Comparison of ENCODE assay signal across 8 cellular contexts in the genomic region with DNA sequence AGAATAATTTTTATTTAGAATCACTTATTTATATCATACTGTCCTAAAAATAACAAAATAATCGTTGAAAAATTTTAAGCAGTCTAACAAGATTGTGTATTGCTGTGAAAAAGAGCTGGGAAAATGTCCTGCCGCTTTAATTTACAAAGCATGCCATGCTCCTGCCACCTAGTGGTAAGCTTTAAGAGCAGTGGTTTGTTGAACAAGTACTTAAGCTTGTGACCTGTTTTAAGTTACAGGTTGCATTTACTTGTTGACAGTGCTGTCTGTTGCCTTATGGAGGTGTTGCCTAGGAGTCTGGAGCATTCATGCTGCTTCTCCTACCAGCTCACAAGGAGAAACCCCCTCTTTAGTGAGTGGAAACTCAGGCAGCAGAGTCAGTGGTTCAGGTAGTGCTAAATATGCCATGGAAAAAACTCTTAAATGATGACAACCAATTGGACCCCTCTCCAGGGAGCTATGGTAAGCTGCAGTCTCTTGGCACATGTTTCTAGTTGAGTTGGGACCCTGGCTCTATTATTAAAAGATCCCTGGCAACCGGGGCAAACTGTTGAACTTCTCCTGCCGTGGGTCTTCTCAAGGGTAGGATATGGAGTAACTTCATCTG.
DNase-seq lines count a peak whose midpoint lies in the region; ATAC-seq and TF ChIP-seq lines count a peak whose summit lies in the region.

No MANE protein-coding gene starts in this region.

- peaks cover 3% of the 10 kb centered on the region for H3K36me3 Mint-ChIP-seq in memory B cell

- peaks cover 23% of the 10 kb centered on the region for H3K4me1 Mint-ChIP-seq in memory B cell

- H3K4me3 Mint-ChIP-seq in memory B cell: no peak overlapping the region

- H3K27ac Mint-ChIP-seq in memory B cell: no peak overlapping the region

- peak; percentile 72 for ATAC-seq in SK-N-SH treated with all-trans-retinoic acid at 6 μM for 48 hours
- ATAC-seq in memory B cell (ENCODE audit: low read depth): peak; percentile 37
- no peak for ATAC-seq in GM21515 (IDR thresholded peaks at IDR 0.05; ENCODE audit: unreplicated experiment)
- ATAC-seq in HG03039 (IDR thresholded peaks at IDR 0.05; ENCODE audit: unreplicated experiment): no peak

- no peaks in the 10 kb centered on the region for H3K9me3 Mint-ChIP-seq in memory B cell

- peak; percentile 43 for DNase-seq in activated gamma-delta T cell treated with Interleukin-2 at 50 U/mL for 16 hours
- DNase-seq in activated gamma-delta T cell (lab: John Stamatoyannopoulos, UW): no peak
- DNase-seq in LoVo (ENCODE audit: low spot score): peak; percentile 63
- peak; percentile 78 for DNase-seq in dedifferentiated amniotic fluid mesenchymal stem cell (ENCODE audit: extremely low spot score)
- peak in 1 of 2 donors; percentile 20 for DNase-seq in memory B cell (ENCODE audit: low spot score in 2 of 2)

- H3K27me3 Mint-ChIP-seq in memory B cell: peaks cover 1% of the 10 kb centered on the region

TF ChIP-seq in SK-N-SH treated with all-trans-retinoic acid at 6 μM for 48 hours, 23 proteins besides CTCF, POLR2A, EP300 and RAD21:
- TF ChIP-seq PPARA (CRISPR knock-in tag; IDR thresholded peaks at IDR 0.05; ENCODE audit: borderline replicate concordance): no peak
- TF ChIP-seq, protein P1, sequence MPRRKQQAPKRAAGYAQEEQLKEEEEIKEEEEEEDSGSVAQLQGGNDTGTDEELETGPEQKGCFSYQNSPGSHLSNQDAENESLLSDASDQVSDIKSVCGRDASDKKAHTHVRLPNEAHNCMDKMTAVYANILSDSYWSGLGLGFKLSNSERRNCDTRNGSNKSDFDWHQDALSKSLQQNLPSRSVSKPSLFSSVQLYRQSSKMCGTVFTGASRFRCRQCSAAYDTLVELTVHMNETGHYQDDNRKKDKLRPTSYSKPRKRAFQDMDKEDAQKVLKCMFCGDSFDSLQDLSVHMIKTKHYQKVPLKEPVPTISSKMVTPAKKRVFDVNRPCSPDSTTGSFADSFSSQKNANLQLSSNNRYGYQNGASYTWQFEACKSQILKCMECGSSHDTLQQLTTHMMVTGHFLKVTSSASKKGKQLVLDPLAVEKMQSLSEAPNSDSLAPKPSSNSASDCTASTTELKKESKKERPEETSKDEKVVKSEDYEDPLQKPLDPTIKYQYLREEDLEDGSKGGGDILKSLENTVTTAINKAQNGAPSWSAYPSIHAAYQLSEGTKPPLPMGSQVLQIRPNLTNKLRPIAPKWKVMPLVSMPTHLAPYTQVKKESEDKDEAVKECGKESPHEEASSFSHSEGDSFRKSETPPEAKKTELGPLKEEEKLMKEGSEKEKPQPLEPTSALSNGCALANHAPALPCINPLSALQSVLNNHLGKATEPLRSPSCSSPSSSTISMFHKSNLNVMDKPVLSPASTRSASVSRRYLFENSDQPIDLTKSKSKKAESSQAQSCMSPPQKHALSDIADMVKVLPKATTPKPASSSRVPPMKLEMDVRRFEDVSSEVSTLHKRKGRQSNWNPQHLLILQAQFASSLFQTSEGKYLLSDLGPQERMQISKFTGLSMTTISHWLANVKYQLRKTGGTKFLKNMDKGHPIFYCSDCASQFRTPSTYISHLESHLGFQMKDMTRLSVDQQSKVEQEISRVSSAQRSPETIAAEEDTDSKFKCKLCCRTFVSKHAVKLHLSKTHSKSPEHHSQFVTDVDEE (CRISPR knock-in tag; IDR thresholded peaks at IDR 0.05): no peak
- TF ChIP-seq OSR1 (CRISPR knock-in tag; IDR thresholded peaks at IDR 0.05): no peak
- no peak for TF ChIP-seq ZNF8 (CRISPR knock-in tag; IDR thresholded peaks at IDR 0.05)
- no peak for TF ChIP-seq TOX (CRISPR knock-in tag; IDR thresholded peaks at IDR 0.05; ENCODE audit: borderline replicate concordance)
- TF ChIP-seq RARB (CRISPR knock-in tag; IDR thresholded peaks at IDR 0.05): no peak
- TF ChIP-seq ARNTL (CRISPR knock-in tag; IDR thresholded peaks at IDR 0.05; ENCODE audit: borderline replicate concordance, low read depth): no peak
- TF ChIP-seq, protein P2, sequence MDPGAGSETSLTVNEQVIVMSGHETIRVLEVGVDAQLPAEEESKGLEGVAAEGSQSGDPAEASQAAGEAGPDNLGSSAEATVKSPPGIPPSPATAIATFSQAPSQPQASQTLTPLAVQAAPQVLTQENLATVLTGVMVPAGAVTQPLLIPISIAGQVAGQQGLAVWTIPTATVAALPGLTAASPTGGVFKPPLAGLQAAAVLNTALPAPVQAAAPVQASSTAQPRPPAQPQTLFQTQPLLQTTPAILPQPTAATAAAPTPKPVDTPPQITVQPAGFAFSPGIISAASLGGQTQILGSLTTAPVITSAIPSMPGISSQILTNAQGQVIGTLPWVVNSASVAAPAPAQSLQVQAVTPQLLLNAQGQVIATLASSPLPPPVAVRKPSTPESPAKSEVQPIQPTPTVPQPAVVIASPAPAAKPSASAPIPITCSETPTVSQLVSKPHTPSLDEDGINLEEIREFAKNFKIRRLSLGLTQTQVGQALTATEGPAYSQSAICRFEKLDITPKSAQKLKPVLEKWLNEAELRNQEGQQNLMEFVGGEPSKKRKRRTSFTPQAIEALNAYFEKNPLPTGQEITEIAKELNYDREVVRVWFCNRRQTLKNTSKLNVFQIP (CRISPR knock-in tag; IDR thresholded peaks at IDR 0.05; ENCODE audit: borderline replicate concordance, low read depth): no peak
- TF ChIP-seq, protein P3, sequence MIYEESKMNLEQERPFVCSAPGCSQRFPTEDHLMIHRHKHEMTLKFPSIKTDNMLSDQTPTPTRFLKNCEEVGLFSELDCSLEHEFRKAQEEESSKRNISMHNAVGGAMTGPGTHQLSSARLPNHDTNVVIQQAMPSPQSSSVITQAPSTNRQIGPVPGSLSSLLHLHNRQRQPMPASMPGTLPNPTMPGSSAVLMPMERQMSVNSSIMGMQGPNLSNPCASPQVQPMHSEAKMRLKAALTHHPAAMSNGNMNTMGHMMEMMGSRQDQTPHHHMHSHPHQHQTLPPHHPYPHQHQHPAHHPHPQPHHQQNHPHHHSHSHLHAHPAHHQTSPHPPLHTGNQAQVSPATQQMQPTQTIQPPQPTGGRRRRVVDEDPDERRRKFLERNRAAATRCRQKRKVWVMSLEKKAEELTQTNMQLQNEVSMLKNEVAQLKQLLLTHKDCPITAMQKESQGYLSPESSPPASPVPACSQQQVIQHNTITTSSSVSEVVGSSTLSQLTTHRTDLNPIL (CRISPR knock-in tag; IDR thresholded peaks at IDR 0.05; ENCODE audit: low read depth): no peak
- TF ChIP-seq BACH2 (CRISPR knock-in tag; IDR thresholded peaks at IDR 0.05; ENCODE audit: borderline replicate concordance): no peak
- TF ChIP-seq ZNF70 (CRISPR knock-in tag; IDR thresholded peaks at IDR 0.05): no peak
- TF ChIP-seq ISL1 (CRISPR knock-in tag; IDR thresholded peaks at IDR 0.05): no peak
- TF ChIP-seq, protein P4, sequence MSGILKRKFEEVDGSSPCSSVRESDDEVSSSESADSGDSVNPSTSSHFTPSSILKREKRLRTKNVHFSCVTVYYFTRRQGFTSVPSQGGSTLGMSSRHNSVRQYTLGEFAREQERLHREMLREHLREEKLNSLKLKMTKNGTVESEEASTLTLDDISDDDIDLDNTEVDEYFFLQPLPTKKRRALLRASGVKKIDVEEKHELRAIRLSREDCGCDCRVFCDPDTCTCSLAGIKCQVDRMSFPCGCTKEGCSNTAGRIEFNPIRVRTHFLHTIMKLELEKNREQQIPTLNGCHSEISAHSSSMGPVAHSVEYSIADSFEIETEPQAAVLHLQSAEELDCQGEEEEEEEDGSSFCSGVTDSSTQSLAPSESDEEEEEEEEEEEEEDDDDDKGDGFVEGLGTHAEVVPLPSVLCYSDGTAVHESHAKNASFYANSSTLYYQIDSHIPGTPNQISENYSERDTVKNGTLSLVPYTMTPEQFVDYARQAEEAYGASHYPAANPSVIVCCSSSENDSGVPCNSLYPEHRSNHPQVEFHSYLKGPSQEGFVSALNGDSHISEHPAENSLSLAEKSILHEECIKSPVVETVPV (CRISPR knock-in tag; IDR thresholded peaks at IDR 0.05): no peak
- no peak for TF ChIP-seq ESRRG (CRISPR knock-in tag; IDR thresholded peaks at IDR 0.05)

Comparison
In these comparisons a context has a peak if more than half of its experiments do, and no peak if none do; other contexts are left out.
1. ATAC-seq: peak in SK-N-SH treated with all-trans-retinoic acid at 6 μM for 48 hours (single experiment) and memory B cell (single experiment); none in GM21515 (single experiment) and HG03039 (single experiment).